Comparison of ENCODE assay signal across 1 cellular context in genomic region chr2:120539937-120540718, GRCh38.
TF ChIP-seq lines count a peak whose summit lies in the region.

No MANE protein-coding gene starts in this region.

TF ChIP-seq in HepG2, 621 proteins besides CTCF, POLR2A, EP300 and RAD21 (continued from another document and continues in another):
- TF ChIP-seq GRHL1 (CRISPR knock-in tag; conservative IDR thresholded peaks at IDR 0.05) (no peak), DMAP1 (CRISPR knock-in tag; IDR thresholded peaks at IDR 0.05) (peak; percentile 51), PHF5A (CRISPR knock-in tag; IDR thresholded peaks at IDR 0.05; ENCODE audit: low read depth, unreplicated experiment) (peak; percentile 26), ZBTB26 (CRISPR knock-in tag; IDR thresholded peaks at IDR 0.05; ENCODE audit: borderline replicate concordance) (no peak; the same call in 1 of the 2 replicates), POGK (CRISPR knock-in tag; conservative IDR thresholded peaks at IDR 0.05) (peak; percentile 49; the same call in 1 of the 2 replicates), NFE2 (CRISPR knock-in tag; IDR thresholded peaks at IDR 0.05) (no peak), ZNF564 (CRISPR knock-in tag; IDR thresholded peaks at IDR 0.05) (peak; percentile 88; the same call in 1 of the 2 replicates), MBNL3 (CRISPR knock-in tag; conservative IDR thresholded peaks at IDR 0.05) (no peak), ZNF747 (CRISPR knock-in tag; IDR thresholded peaks at IDR 0.05; ENCODE audit: borderline replicate concordance) (peak; percentile 65; the same call in 1 of the 2 replicates), SPEN (CRISPR knock-in tag; IDR thresholded peaks at IDR 0.05; ENCODE audit: low read depth) (0 out of 2 replicates have a peak, but pooled peaks have one; percentile 15), ZNF570 (CRISPR knock-in tag; IDR thresholded peaks at IDR 0.05; ENCODE audit: borderline replicate concordance) (no peak), MYNN (CRISPR knock-in tag; IDR thresholded peaks at IDR 0.05; ENCODE audit: low read depth) (no peak), SAFB2 (CRISPR knock-in tag; IDR thresholded peaks at IDR 0.05; ENCODE audit: borderline replicate concordance, low read depth) (no peak; the same call in 1 of the 2 replicates), TGIF2 (CRISPR knock-in tag; IDR thresholded peaks at IDR 0.05) (no peak; the same call in 1 of the 2 replicates), ZNF713 (CRISPR knock-in tag; IDR thresholded peaks at IDR 0.05) (0 out of 2 replicates have a peak, but pooled peaks have one; percentile 22), ZNF607 (CRISPR knock-in tag; IDR thresholded peaks at IDR 0.05; ENCODE audit: borderline replicate concordance) (peak; percentile 71), GLI4 (CRISPR knock-in tag; IDR thresholded peaks at IDR 0.05; ENCODE audit: borderline replicate concordance) (no peak), GATA4 (IDR thresholded peaks at IDR 0.05; ENCODE audit: borderline replicate concordance, low read depth) (no peak), ZNF709 (CRISPR knock-in tag; IDR thresholded peaks at IDR 0.05) (peak; percentile 77), SALL2 (CRISPR knock-in tag; IDR thresholded peaks at IDR 0.05) (peak; percentile 75), ZNF235 (CRISPR knock-in tag; IDR thresholded peaks at IDR 0.05; ENCODE audit: borderline replicate concordance) (0 out of 2 replicates have a peak, but pooled peaks have one; percentile 11), NFE2L1 (CRISPR knock-in tag; IDR thresholded peaks at IDR 0.05; ENCODE audit: borderline replicate concordance) (0 out of 2 replicates have a peak, but pooled peaks have one; percentile 20), TRIM24 (CRISPR knock-in tag; IDR thresholded peaks at IDR 0.05) (0 out of 2 replicates have a peak, but pooled peaks have one; percentile 19), ZKSCAN1 (IDR thresholded peaks at IDR 0.05; ENCODE audit: low read length) (no peak), ZNF775 (CRISPR knock-in tag; IDR thresholded peaks at IDR 0.05; ENCODE audit: borderline replicate concordance) (no peak), TBX3 (IDR thresholded peaks at IDR 0.05; ENCODE audit: borderline replicate concordance) (no peak; the same call in 1 of the 2 replicates), ISX (CRISPR knock-in tag; conservative IDR thresholded peaks at IDR 0.05) (no peak), MAFK (conservative IDR thresholded peaks at IDR 0.05 in 1 of 2, IDR thresholded peaks at IDR 0.05 in 1 of 2; ENCODE audit: low read length in 2 of 2) (no peak), ZNF414 (CRISPR knock-in tag; IDR thresholded peaks at IDR 0.05) (no peak; the same call in 1 of the 2 replicates), ZSCAN21 (CRISPR knock-in tag; IDR thresholded peaks at IDR 0.05; ENCODE audit: borderline replicate concordance) (peak; percentile 64; the same call in 1 of the 2 replicates), NR1H2 (CRISPR knock-in tag; IDR thresholded peaks at IDR 0.05; ENCODE audit: borderline replicate concordance, low read depth) (peak; percentile 15; the same call in 1 of the 2 replicates), DNMT1 (CRISPR knock-in tag; IDR thresholded peaks at IDR 0.05) (0 out of 2 replicates have a peak, but pooled peaks have one; percentile 32), HNRNPH1 (optimal IDR thresholded peaks at IDR 0.05; ENCODE audit: low read depth, low read length) (no peak), ASH2L (IDR thresholded peaks at IDR 0.05; ENCODE audit: insufficient read length, low read depth, low read length) (no peak), XRCC5 (optimal IDR thresholded peaks at IDR 0.05; ENCODE audit: low read length) (peak; percentile 13), ZNF18 (CRISPR knock-in tag; IDR thresholded peaks at IDR 0.05; ENCODE audit: insufficient replicate concordance) (no peak), ZNF788 (CRISPR knock-in tag; IDR thresholded peaks at IDR 0.05; ENCODE audit: borderline replicate concordance) (peak; percentile 84; the same call in 1 of the 2 replicates), EED (CRISPR knock-in tag; IDR thresholded peaks at IDR 0.05) (no peak), PRMT3 (CRISPR knock-in tag; IDR thresholded peaks at IDR 0.05; ENCODE audit: borderline replicate concordance, low read depth) (no peak)
- TF ChIP-seq, protein P1, sequence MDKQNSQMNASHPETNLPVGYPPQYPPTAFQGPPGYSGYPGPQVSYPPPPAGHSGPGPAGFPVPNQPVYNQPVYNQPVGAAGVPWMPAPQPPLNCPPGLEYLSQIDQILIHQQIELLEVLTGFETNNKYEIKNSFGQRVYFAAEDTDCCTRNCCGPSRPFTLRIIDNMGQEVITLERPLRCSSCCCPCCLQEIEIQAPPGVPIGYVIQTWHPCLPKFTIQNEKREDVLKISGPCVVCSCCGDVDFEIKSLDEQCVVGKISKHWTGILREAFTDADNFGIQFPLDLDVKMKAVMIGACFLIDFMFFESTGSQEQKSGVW (CRISPR knock-in tag; IDR thresholded peaks at IDR 0.05; ENCODE audit: borderline replicate concordance), result no peak
- TF ChIP-seq, protein P2, sequence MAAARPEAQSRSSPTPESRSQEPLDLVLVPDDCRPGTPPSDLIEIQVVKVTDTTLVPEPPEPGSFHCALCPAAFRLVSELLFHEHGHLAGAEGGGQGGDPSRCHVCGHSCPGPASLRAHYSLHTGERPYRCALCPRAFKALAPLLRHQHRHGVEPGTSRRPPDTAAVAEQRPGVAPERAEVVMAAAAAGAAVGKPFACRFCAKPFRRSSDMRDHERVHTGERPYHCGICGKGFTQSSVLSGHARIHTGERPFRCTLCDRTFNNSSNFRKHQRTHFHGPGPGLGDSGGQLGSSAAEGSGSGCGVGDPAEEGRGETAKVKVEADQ (CRISPR knock-in tag; IDR thresholded peaks at IDR 0.05; ENCODE audit: borderline replicate concordance), result no peak; the same call in 1 of the 2 replicates
- TF ChIP-seq, protein P3, sequence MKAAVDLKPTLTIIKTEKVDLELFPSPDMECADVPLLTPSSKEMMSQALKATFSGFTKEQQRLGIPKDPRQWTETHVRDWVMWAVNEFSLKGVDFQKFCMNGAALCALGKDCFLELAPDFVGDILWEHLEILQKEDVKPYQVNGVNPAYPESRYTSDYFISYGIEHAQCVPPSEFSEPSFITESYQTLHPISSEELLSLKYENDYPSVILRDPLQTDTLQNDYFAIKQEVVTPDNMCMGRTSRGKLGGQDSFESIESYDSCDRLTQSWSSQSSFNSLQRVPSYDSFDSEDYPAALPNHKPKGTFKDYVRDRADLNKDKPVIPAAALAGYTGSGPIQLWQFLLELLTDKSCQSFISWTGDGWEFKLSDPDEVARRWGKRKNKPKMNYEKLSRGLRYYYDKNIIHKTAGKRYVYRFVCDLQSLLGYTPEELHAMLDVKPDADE (CRISPR knock-in tag; IDR thresholded peaks at IDR 0.05), result no peak
- TF ChIP-seq, protein P4, sequence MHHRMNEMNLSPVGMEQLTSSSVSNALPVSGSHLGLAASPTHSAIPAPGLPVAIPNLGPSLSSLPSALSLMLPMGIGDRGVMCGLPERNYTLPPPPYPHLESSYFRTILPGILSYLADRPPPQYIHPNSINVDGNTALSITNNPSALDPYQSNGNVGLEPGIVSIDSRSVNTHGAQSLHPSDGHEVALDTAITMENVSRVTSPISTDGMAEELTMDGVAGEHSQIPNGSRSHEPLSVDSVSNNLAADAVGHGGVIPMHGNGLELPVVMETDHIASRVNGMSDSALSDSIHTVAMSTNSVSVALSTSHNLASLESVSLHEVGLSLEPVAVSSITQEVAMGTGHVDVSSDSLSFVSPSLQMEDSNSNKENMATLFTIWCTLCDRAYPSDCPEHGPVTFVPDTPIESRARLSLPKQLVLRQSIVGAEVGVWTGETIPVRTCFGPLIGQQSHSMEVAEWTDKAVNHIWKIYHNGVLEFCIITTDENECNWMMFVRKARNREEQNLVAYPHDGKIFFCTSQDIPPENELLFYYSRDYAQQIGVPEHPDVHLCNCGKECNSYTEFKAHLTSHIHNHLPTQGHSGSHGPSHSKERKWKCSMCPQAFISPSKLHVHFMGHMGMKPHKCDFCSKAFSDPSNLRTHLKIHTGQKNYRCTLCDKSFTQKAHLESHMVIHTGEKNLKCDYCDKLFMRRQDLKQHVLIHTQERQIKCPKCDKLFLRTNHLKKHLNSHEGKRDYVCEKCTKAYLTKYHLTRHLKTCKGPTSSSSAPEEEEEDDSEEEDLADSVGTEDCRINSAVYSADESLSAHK (CRISPR knock-in tag; IDR thresholded peaks at IDR 0.05; ENCODE audit: borderline replicate concordance), result no peak
- TF ChIP-seq, protein P5, sequence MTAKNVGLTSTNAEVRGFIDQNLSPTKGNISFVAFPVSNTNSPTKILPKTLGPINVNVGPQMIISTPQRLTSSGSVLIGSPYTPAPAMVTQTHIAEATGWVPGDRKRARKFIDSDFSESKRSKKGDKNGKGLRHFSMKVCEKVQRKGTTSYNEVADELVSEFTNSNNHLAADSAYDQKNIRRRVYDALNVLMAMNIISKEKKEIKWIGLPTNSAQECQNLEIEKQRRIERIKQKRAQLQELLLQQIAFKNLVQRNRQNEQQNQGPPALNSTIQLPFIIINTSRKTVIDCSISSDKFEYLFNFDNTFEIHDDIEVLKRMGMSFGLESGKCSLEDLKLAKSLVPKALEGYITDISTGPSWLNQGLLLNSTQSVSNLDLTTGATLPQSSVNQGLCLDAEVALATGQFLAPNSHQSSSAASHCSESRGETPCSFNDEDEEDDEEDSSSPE (CRISPR knock-in tag; IDR thresholded peaks at IDR 0.05), result peak; percentile 57; the same call in 1 of the 2 replicates
- TF ChIP-seq, protein P6, sequence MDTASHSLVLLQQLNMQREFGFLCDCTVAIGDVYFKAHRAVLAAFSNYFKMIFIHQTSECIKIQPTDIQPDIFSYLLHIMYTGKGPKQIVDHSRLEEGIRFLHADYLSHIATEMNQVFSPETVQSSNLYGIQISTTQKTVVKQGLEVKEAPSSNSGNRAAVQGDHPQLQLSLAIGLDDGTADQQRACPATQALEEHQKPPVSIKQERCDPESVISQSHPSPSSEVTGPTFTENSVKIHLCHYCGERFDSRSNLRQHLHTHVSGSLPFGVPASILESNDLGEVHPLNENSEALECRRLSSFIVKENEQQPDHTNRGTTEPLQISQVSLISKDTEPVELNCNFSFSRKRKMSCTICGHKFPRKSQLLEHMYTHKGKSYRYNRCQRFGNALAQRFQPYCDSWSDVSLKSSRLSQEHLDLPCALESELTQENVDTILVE (CRISPR knock-in tag; IDR thresholded peaks at IDR 0.05), result peak; percentile 28; the same call in 1 of the 2 replicates
- TF ChIP-seq, protein P7, sequence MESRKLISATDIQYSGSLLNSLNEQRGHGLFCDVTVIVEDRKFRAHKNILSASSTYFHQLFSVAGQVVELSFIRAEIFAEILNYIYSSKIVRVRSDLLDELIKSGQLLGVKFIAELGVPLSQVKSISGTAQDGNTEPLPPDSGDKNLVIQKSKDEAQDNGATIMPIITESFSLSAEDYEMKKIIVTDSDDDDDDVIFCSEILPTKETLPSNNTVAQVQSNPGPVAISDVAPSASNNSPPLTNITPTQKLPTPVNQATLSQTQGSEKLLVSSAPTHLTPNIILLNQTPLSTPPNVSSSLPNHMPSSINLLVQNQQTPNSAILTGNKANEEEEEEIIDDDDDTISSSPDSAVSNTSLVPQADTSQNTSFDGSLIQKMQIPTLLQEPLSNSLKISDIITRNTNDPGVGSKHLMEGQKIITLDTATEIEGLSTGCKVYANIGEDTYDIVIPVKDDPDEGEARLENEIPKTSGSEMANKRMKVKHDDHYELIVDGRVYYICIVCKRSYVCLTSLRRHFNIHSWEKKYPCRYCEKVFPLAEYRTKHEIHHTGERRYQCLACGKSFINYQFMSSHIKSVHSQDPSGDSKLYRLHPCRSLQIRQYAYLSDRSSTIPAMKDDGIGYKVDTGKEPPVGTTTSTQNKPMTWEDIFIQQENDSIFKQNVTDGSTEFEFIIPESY (CRISPR knock-in tag; IDR thresholded peaks at IDR 0.05), result no peak
